In the genomic region with DNA sequence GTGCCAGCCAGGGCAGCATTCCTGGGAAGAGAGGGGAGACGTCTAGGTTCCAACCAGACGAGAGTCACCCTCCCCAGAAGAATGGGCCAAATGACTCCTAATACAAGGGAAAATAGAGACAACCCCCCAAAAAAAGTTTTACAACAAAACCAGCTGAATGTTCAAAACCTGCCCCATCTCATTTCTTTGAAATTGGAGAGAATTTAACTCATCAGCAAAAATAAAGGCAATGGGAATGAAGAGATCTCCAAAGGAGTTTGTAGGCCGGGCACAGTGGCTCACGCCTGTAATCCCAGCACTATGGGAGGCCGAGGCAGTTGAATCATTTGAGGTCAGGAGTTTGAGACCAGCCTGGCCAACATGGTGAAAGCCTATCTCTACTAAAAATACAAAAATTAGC, we compare ENCODE assay signal across 8 cellular contexts. TPM values are rescaled to one million over a fixed set of nuclear protein-coding genes. Genes with fewer than 3 reads are reported as not detected.
"Had no signal": no experiment of that assay in that cellular context is flagged by ENCODE, and none has a peak within 500 bp of the region (broad histone marks: within the 10 kb centered on the region; RNA-seq: fewer than 3 reads in every experiment).

No MANE protein-coding gene starts in this region.

- FAIRE-seq: G401.6, GM12878, GM12891, GM12892, GM18507, GM19239 had no signal

- H3K4me3 ChIP-seq: GM12878 had no signal

- ATAC-seq: GM12878 had no signal

- DNase-seq: GDM1, GF-D8 had no signal

RNA-seq across cellular contexts. Expression of gene EMILIN3, which starts 9.7 kb away (rescaled TPM):
- total RNA-seq: GM12878 had no signal
- polyA plus RNA-seq: GM12878 had no signal
